Comparison of ENCODE assay signal across 22 cellular contexts in the genomic region with DNA sequence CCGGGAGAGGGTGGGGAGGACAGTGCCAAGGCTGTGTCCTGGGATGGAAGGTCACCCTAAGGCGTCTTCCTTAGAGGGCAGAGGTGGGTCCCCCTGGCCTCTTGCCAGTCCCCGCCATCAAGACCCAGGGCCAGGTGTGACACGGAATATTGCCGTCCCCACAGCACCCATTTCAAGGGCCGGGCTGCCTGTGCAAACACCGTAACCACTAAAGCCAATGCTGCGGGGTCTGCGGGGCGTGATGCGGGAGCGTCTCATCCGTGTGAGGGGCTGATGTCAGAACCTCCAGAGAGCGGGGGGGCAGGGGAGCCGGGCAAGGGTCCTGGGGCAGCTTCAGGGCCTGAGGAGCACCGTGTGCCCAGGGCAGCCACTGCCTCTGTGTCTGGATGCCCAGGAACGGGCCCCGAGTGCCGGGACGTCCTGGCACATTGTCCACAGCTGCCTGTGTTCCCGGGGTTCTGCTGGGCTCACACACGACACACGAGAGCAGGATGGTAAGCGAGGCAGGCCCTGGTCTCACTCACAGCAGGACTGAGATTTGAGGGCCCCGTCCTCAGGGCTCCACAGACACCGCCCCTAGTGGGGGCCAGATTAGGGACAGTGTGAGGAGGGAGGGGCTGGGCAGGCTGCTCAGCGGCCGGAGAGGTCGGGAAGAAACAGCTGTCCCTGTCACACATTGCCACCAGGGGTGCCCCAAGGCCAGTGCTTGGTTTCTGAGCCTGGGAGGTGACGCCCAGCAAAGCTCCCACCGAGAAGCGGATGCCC. TPM values are rescaled to one million over a fixed set of nuclear protein-coding genes. Genes with fewer than 3 reads are reported as not detected.
A peak's percentile ranks its signal among the peaks of the same experiment; 100 is the strongest.
DNase-seq lines count a peak whose midpoint lies in the region; ATAC-seq, FAIRE-seq and TF ChIP-seq lines count a peak whose summit lies in the region.
"Had no signal": no experiment of that assay in that cellular context is flagged by ENCODE, and none has a peak within 500 bp of the region (broad histone marks: within the 10 kb centered on the region; RNA-seq: fewer than 3 reads in every experiment).

No MANE protein-coding gene starts in this region.

- H2AFZ ChIP-seq in HepG2 (ENCODE audit: low read length), result no peak overlapping the region

- H3K27ac ChIP-seq in WERI-Rb-1, result no peak overlapping the region
- no peak overlapping the region for H3K27ac ChIP-seq in HepG2 (ENCODE audit: extremely low read length, insufficient read depth, low read length)
- H3K27ac ChIP-seq: esophagus squamous epithelium, thoracic aorta had no signal

- H3K4me3 Mint-ChIP-seq in CD14-positive monocyte, result no peak overlapping the region
- no peak overlapping the region for H3K4me3 Mint-ChIP-seq in progenitor cell of endocrine pancreas (ENCODE audit: low read depth)
- H3K4me3 Mint-ChIP-seq: activated CD8-positive, alpha-beta T cell treated with anti-CD3 and anti-CD28 coated beads, Interleukin-2, amount 10 ng/mL, durations not matched to agents 7 days and 5 days; activated T-cell treated with anti-CD3 and anti-CD28 coated beads, Interleukin-2, amount 50 U/mL, for 24 hours; CD8-positive, alpha-beta T cell; stimulated activated memory B cell treated with anti-CD40 and anti-IgM and Interleukin-4, amounts not matched to agents 10 μg/mL and 1 μg/mL and 100 μg/mL, for 72 hours had no signal

- H3K27me3 ChIP-seq in WERI-Rb-1 (ENCODE audit: insufficient read depth, low read depth, severe bottlenecking), result no peaks in the 10 kb centered on the region
- no peaks in the 10 kb centered on the region for H3K27me3 ChIP-seq in HepG2 (ENCODE audit: control insufficient read depth in 1 of 2, insufficient read depth in 2 of 2, low read length in 2 of 2)
- H3K27me3 ChIP-seq: esophagus squamous epithelium had no signal

- H4K20me1 ChIP-seq in HepG2 (ENCODE audit: insufficient read depth, low read length), result no peaks in the 10 kb centered on the region

- CTCF ChIA-PET in HepG2 (lab: Yijun Ruan, JAX; ENCODE audit: low intra/inter-chr PET ratio, low total read pairs), result no interaction called here

- DNase-seq in CD14-positive monocyte (ENCODE audit: low spot score) (peak; percentile 39), WERI-Rb-1 (peak; percentile 84), HepG2 (ENCODE audit: low spot score) (no peak), progenitor cell of endocrine pancreas (ENCODE audit: low spot score, unreplicated experiment) (no peak), DMS79 treated with DMSO at 0.1 percent for 48 hours (lab: John Stamatoyannopoulos, UW) (no peak), MV-4-11 (lab: John Stamatoyannopoulos, UW) (no peak), AML-193 (lab: John Stamatoyannopoulos, UW) (no peak), DMS53 (lab: John Stamatoyannopoulos, UW) (no peak)
- DNase-seq: activated CD8-positive, alpha-beta T cell treated with anti-CD3 and anti-CD28 coated beads, Interleukin-2, amount 10 ng/mL, durations not matched to agents 7 days and 5 days; activated T-cell treated with anti-CD3 and anti-CD28 coated beads, Interleukin-2, amount 50 U/mL, for 24 hours; CD8-positive, alpha-beta T cell; effector CD8-positive, alpha-beta T cell; esophagus squamous epithelium; HCEC 1CT; NCI-H1105 treated with DMSO at 0.1 percent for 48 hours; NCI-H510A; stimulated activated CD4-positive, alpha-beta T cell treated with anti-CD3 and anti-CD28 coated beads, Interleukin-1b, Interleukin-23, amount 100 ng/mL, for 48 hours; T1000 had no signal

- TF ChIP-seq EP300 in HepG2 (IDR thresholded peaks at IDR 0.05; ENCODE audit: low read depth in 2 of 2, low read length in 2 of 2) (no peak), HepG2 (CRISPR knock-in tag; IDR thresholded peaks at IDR 0.05; ENCODE audit: borderline replicate concordance) (no peak)

- no TSS peak for BruUV-seq in HepG2 (replicated peaks; lab: Mats Ljungman, UMichigan)

- POLR2A ChIA-PET in HepG2 (lab: Yijun Ruan, JAX), result no interaction called here

- no peak for TF ChIP-seq POLR2A in HepG2 (IDR thresholded peaks at IDR 0.05; ENCODE audit: insufficient read depth in 1 of 2, low read depth in 2 of 2, low read length in 2 of 2)

- H3K9me3 ChIP-seq in WERI-Rb-1 (ENCODE audit: severe bottlenecking), result peaks cover 5% of the 10 kb centered on the region
- no peaks in the 10 kb centered on the region for H3K9me3 ChIP-seq in HepG2 (ENCODE audit: low read length)
- H3K9me3 ChIP-seq: esophagus squamous epithelium, thoracic aorta had no signal

- no peaks in the 10 kb centered on the region for H3K27me3 Mint-ChIP-seq in CD14-positive monocyte (ENCODE audit: low read depth in 3 of 3)
- no peaks in the 10 kb centered on the region for H3K27me3 Mint-ChIP-seq in progenitor cell of endocrine pancreas
- H3K27me3 Mint-ChIP-seq: activated T-cell treated with anti-CD3 and anti-CD28 coated beads, Interleukin-2, amount 50 U/mL, for 24 hours; stimulated activated memory B cell treated with anti-CD40 and anti-IgM and Interleukin-4, amounts not matched to agents 10 μg/mL and 1 μg/mL and 100 μg/mL, for 72 hours had no signal

- in situ Hi-C loops in HepG2 (cut with HindIII; ENCODE audit: extremely low pct_ligation_motif_present, low pct_unique_long_range_greater_than_20kb), result no loop called here

- H3K27ac Mint-ChIP-seq in CD14-positive monocyte (no peak overlapping the region), progenitor cell of endocrine pancreas (no peak overlapping the region)
- H3K27ac Mint-ChIP-seq: activated CD8-positive, alpha-beta T cell treated with anti-CD3 and anti-CD28 coated beads, Interleukin-2, amount 10 ng/mL, durations not matched to agents 7 days and 5 days; activated T-cell treated with anti-CD3 and anti-CD28 coated beads, Interleukin-2, amount 50 U/mL, for 24 hours; CD8-positive, alpha-beta T cell; stimulated activated memory B cell treated with anti-CD40 and anti-IgM and Interleukin-4, amounts not matched to agents 10 μg/mL and 1 μg/mL and 100 μg/mL, for 72 hours had no signal

- intact Hi-C loops in CD14-positive monocyte (cut with micrococcal nuclease), result no loop called here
- intact Hi-C loops in HepG2 (cut with micrococcal nuclease; ENCODE audit: unreplicated experiment), result no loop called here

- no peak for TF ChIP-seq RAD21 in HepG2 (CRISPR knock-in tag; IDR thresholded peaks at IDR 0.05)

- H3K4me3 ChIP-seq in WERI-Rb-1 (ENCODE audit: low read depth, low read length) (no peak overlapping the region), HepG2 (replicated peaks in 1 of 3; ENCODE audit: insufficient read depth in 1 of 3, low read depth in 2 of 3, low read length in 3 of 3) (no peak overlapping the region)
- H3K4me3 ChIP-seq: esophagus squamous epithelium, GM12878, thoracic aorta had no signal

- H3K9me3 Mint-ChIP-seq in CD14-positive monocyte (peaks cover 0 to 10% (median 5%) of the 10 kb centered on the region in 7 donors), progenitor cell of endocrine pancreas (ENCODE audit: low read depth) (peaks cover 4% of the 10 kb centered on the region)
- H3K9me3 Mint-ChIP-seq: activated T-cell treated with anti-CD3 and anti-CD28 coated beads, Interleukin-2, amount 50 U/mL, for 24 hours; CD8-positive, alpha-beta T cell had no signal

- no peaks in the 10 kb centered on the region for H3K4me1 ChIP-seq in HepG2 (ENCODE audit: insufficient read depth, low read length)
- H3K4me1 ChIP-seq: esophagus squamous epithelium had no signal

- H3K9ac ChIP-seq in HepG2 (ENCODE audit: insufficient read depth, low read depth, low read length), result no peak overlapping the region

- H3K79me2 ChIP-seq in HepG2 (ENCODE audit: insufficient read depth, low read length), result no peaks in the 10 kb centered on the region

- H3K36me3 Mint-ChIP-seq in CD14-positive monocyte, result peaks cover 28 to 57% of the 10 kb centered on the region in 2 donors
- peaks cover 17% of the 10 kb centered on the region for H3K36me3 Mint-ChIP-seq in progenitor cell of endocrine pancreas (ENCODE audit: insufficient read depth)

- H3K36me3 ChIP-seq in WERI-Rb-1 (peaks cover 3% of the 10 kb centered on the region), HepG2 (replicated peaks in 1 of 2; ENCODE audit: control insufficient read depth in 1 of 2, insufficient read depth in 2 of 2, low read length in 2 of 2) (peaks cover 1 to 17% of the 10 kb centered on the region in 2 experiments; a peak in 3 of 5 replicates)

- H3K4me2 ChIP-seq in HepG2 (ENCODE audit: low read depth, low read length), result no peak overlapping the region

- no peak for TF ChIP-seq CTCF in CD14-positive monocyte (IDR thresholded peaks at IDR 0.05)
- peak; percentile 81 for TF ChIP-seq CTCF in WERI-Rb-1 (IDR thresholded peaks at IDR 0.05; ENCODE audit: low read depth, low read length)
- TF ChIP-seq CTCF in HepG2 (CRISPR knock-in tag; IDR thresholded peaks at IDR 0.05), result no peak
- peak; percentile 16 for TF ChIP-seq CTCF in progenitor cell of endocrine pancreas (IDR thresholded peaks at IDR 0.05; ENCODE audit: unreplicated experiment)

- WGBS in HepG2 (ENCODE audit: low lambda C conversion rate), result 94% methylated on average over 12 of the region's 32 CpGs

- FAIRE-seq in HepG2 (lab: Jason Lieb, UNC), result no peak
- FAIRE-seq: GM12878 had no signal

- ATAC-seq in HepG2, result peak; percentile 27
- ATAC-seq: activated CD8-positive, alpha-beta T cell treated with anti-CD3 and anti-CD28 coated beads, Interleukin-2, amount 10 ng/mL, durations not matched to agents 7 days and 5 days; CD8-positive, alpha-beta T cell; GM12878; stimulated activated memory B cell treated with anti-CD40 and anti-IgM and Interleukin-4, amounts not matched to agents 10 μg/mL and 1 μg/mL and 100 μg/mL, for 72 hours had no signal

- no peaks in the 10 kb centered on the region for H3K4me1 Mint-ChIP-seq in CD14-positive monocyte
- no peaks in the 10 kb centered on the region for H3K4me1 Mint-ChIP-seq in progenitor cell of endocrine pancreas (ENCODE audit: low read depth)
- H3K4me1 Mint-ChIP-seq: stimulated activated memory B cell treated with anti-CD40 and anti-IgM and Interleukin-4, amounts not matched to agents 10 μg/mL and 1 μg/mL and 100 μg/mL, for 72 hours had no signal

RNA-seq across cellular contexts. Expression of gene NKX1-1, which starts 29.2 kb away (rescaled TPM):
- polyA plus RNA-seq in CD14-positive monocyte (not detected), HepG2 (2011; rRNA removed) (not detected in 2 replicates)
- total RNA-seq in HepG2 (2016; rRNA removed; fragmentation: Illumina TruSeq; extraction: Trizol) (not detected in 2 replicates), progenitor cell of endocrine pancreas (not detected in 2 replicates)
- not detected in 2 replicates for total RNA-seq in HepG2 (2016; cell fraction: cytosol; rRNA removed; fragmentation: Illumina TruSeq; extraction: Trizol; ENCODE audit: low read depth)
- not detected in 2 replicates for total RNA-seq in HepG2 (2016; cell fraction: insoluble cytoplasmic fraction; rRNA removed; fragmentation: Illumina TruSeq; extraction: Trizol)
- total RNA-seq in HepG2 (2016; cell fraction: membrane; rRNA removed; fragmentation: Illumina TruSeq; extraction: Trizol), result not detected in 2 replicates
- total RNA-seq in HepG2 (2016; cell fraction: nucleus; rRNA removed; fragmentation: Illumina TruSeq; extraction: Trizol), result not detected in 2 replicates
- polyA plus RNA-seq in HepG2 (2011; cell fraction: cytosol; rRNA removed), result not detected in 2 replicates
- polyA plus RNA-seq in HepG2 (2011; cell fraction: nucleus; rRNA removed), result not detected in 2 replicates
- not detected in 2 replicates for polyA plus RNA-seq in HepG2 (2012)
- polyA plus RNA-seq in HepG2 (2016; cell fraction: cytosol; fragmentation: Illumina TruSeq; extraction: Trizol; ENCODE audit: low read depth), result not detected in 2 replicates
- not detected in 2 replicates for polyA plus RNA-seq in HepG2 (2016; cell fraction: insoluble cytoplasmic fraction; fragmentation: Illumina TruSeq; extraction: Trizol; ENCODE audit: low read depth)
- polyA plus RNA-seq in HepG2 (2016; cell fraction: membrane; fragmentation: Illumina TruSeq; extraction: Trizol; ENCODE audit: low read depth), result not detected in 2 replicates
- not detected in 2 replicates for polyA plus RNA-seq in HepG2 (2016; cell fraction: nucleus; fragmentation: Illumina TruSeq; extraction: Trizol; ENCODE audit: insufficient read depth, low read depth)
- not detected in 2 replicates for polyA minus RNA-seq in HepG2 (2011; rRNA and poly(A)+ RNA removed; ENCODE audit: low replicate concordance)
- not detected in 2 replicates for polyA minus RNA-seq in HepG2 (2011; cell fraction: cytosol; rRNA and poly(A)+ RNA removed)
- polyA minus RNA-seq in HepG2 (2011; cell fraction: nucleus; rRNA and poly(A)+ RNA removed), result not detected in 2 replicates
- total RNA-seq: activated CD8-positive, alpha-beta T cell treated with anti-CD3 and anti-CD28 coated beads, Interleukin-2, amount 10 ng/mL, durations not matched to agents 7 days and 5 days; CD8-positive, alpha-beta T cell; esophagus squamous epithelium; GM12878; RPMI7951; thoracic aorta had no signal
- polyA plus RNA-seq: GM12878 had no signal

RNA-seq across cellular contexts. Expression of gene UVSSA, which starts 30.0 kb away (rescaled TPM):
- 1 to 10 TPM; 2.6 to 4.8 TPM for polyA plus RNA-seq in CD14-positive monocyte
- 4.6 and 4.8 TPM in 2 replicates for total RNA-seq in HepG2 (2016; rRNA removed; fragmentation: Illumina TruSeq; extraction: Trizol)
- 2.3 and 4.1 TPM in 2 replicates for total RNA-seq in HepG2 (2016; cell fraction: cytosol; rRNA removed; fragmentation: Illumina TruSeq; extraction: Trizol; ENCODE audit: low read depth)
- total RNA-seq in HepG2 (2016; cell fraction: insoluble cytoplasmic fraction; rRNA removed; fragmentation: Illumina TruSeq; extraction: Trizol), result 3.7 and 4.7 TPM in 2 replicates
- 2.9 and 3.9 TPM in 2 replicates for total RNA-seq in HepG2 (2016; cell fraction: membrane; rRNA removed; fragmentation: Illumina TruSeq; extraction: Trizol)
- 6.9 and 7.1 TPM in 2 replicates for total RNA-seq in HepG2 (2016; cell fraction: nucleus; rRNA removed; fragmentation: Illumina TruSeq; extraction: Trizol)
- polyA plus RNA-seq in HepG2 (2011; rRNA removed), result 8.4 and 8.6 TPM in 2 replicates
- 3.0 and 4.1 TPM in 2 replicates for polyA plus RNA-seq in HepG2 (2011; cell fraction: cytosol; rRNA removed)
- 80.9 and 90.3 TPM in 2 replicates for polyA plus RNA-seq in HepG2 (2011; cell fraction: nucleus; rRNA removed)
- polyA plus RNA-seq in HepG2 (2012), result 7.1 and 7.7 TPM in 2 replicates
- polyA plus RNA-seq in HepG2 (2016; cell fraction: cytosol; fragmentation: Illumina TruSeq; extraction: Trizol; ENCODE audit: low read depth), result 0.16 and 0.25 TPM in 2 replicates
- polyA plus RNA-seq in HepG2 (2016; cell fraction: insoluble cytoplasmic fraction; fragmentation: Illumina TruSeq; extraction: Trizol; ENCODE audit: low read depth), result 3.8 and 4.8 TPM in 2 replicates
- polyA plus RNA-seq in HepG2 (2016; cell fraction: membrane; fragmentation: Illumina TruSeq; extraction: Trizol; ENCODE audit: low read depth), result 0.59 and 0.60 TPM in 2 replicates
- 29.2 and 29.8 TPM in 2 replicates for polyA plus RNA-seq in HepG2 (2016; cell fraction: nucleus; fragmentation: Illumina TruSeq; extraction: Trizol; ENCODE audit: insufficient read depth, low read depth)
- polyA minus RNA-seq in HepG2 (2011; rRNA and poly(A)+ RNA removed; ENCODE audit: low replicate concordance), result 3.9 and 14.3 TPM in 2 replicates
- 3.6 and 4.4 TPM in 2 replicates for polyA minus RNA-seq in HepG2 (2011; cell fraction: cytosol; rRNA and poly(A)+ RNA removed)
- polyA minus RNA-seq in HepG2 (2011; cell fraction: nucleus; rRNA and poly(A)+ RNA removed), result 18.8 and 20.2 TPM in 2 replicates
- 32.5 and 39.5 TPM in 2 replicates for total RNA-seq in progenitor cell of endocrine pancreas

Comparison
In these comparisons a context has a peak if more than half of its experiments do, and no peak if none do; other contexts are left out.
1. DNase-seq: peak in CD14-positive monocyte (single experiment) and WERI-Rb-1 (single experiment); none in HepG2 (single experiment), progenitor cell of endocrine pancreas (single experiment), DMS79 treated with DMSO at 0.1 percent for 48 hours (single experiment), MV-4-11 (single experiment), AML-193 (0 of 2) and DMS53 (single experiment).
2. CTCF ChIP-seq: peak in WERI-Rb-1 (single experiment) and progenitor cell of endocrine pancreas (single experiment); none in CD14-positive monocyte (single experiment) and HepG2 (single experiment).